9 cellular contexts compared by ENCODE assay signal in the genomic region with DNA sequence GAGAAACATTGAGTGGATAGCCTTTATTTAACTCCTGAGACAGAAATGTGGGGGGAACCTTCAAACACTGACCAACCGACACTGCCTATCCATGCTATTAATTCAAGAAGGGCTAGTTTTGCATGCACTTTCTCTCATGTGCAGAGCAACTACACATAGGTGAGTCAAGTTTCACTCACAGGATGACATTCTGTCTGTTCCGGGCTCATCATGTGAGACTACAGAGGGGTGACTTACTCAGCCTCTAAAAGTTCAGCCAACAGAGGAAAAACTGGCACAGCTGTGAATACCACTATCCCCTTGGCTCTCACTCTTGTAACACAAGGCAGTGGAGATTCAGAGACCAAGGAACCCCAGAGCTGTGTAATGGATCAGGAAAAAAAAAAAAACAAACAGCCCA. TPM values are rescaled to one million over a fixed set of nuclear protein-coding genes. Genes with fewer than 3 reads are reported as not detected.
DNase-seq lines count a peak whose midpoint lies in the region; ATAC-seq and TF ChIP-seq lines count a peak whose summit lies in the region.
"Had no signal": no experiment of that assay in that cellular context is flagged by ENCODE, and none has a peak within 500 bp of the region (broad histone marks: within the 10 kb centered on the region; RNA-seq: fewer than 3 reads in every experiment).

No MANE protein-coding gene starts in this region.

- H4K20me1 ChIP-seq in fibroblast of lung (ENCODE audit: control insufficient read depth, extremely low read depth, insufficient read depth, low read length) = no peaks in the 10 kb centered on the region
- no peaks in the 10 kb centered on the region for H4K20me1 ChIP-seq in GM23338 (replicated peaks; ENCODE audit: insufficient read depth)

- no peak overlapping the region for H3K4me3 ChIP-seq in fibroblast of lung (replicated peaks in 1 of 4; ENCODE audit: control extremely low read depth in 1 of 4, insufficient read depth in 1 of 4, low read depth in 3 of 4, low read length in 4 of 4)
- H3K4me3 ChIP-seq in GM23338 = no peak overlapping the region
- no peak overlapping the region for H3K4me3 ChIP-seq in effector memory CD4-positive, alpha-beta T cell (ENCODE audit: insufficient read depth, low read depth, low read length, poor library complexity, severe bottlenecking)

- H3K4me1 Mint-ChIP-seq in GM23338 = peaks cover 39% of the 10 kb centered on the region

- H3K27me3 Mint-ChIP-seq in GM23338 (ENCODE audit: insufficient read depth, low read depth, poor library complexity) = no peaks in the 10 kb centered on the region

- peaks cover 5% of the 10 kb centered on the region; the same call in 1 of the 2 replicates for H3F3A ChIP-seq in GM23338 (replicated peaks; ENCODE audit: low read depth)

- TF ChIP-seq CTCF in fibroblast of lung (conservative IDR thresholded peaks at IDR 0.05 in 1 of 2, IDR thresholded peaks at IDR 0.05 in 1 of 2; ENCODE audit: low read depth in 1 of 2, low read length in 2 of 2) (no peak), GM23338 (conservative IDR thresholded peaks at IDR 0.05; ENCODE audit: low read depth in 2 of 2) (no peak)

- H3K27ac Mint-ChIP-seq in GM23338 = no peak overlapping the region

- H3K4me1 ChIP-seq in fibroblast of lung (ENCODE audit: control insufficient read depth, extremely low read depth, insufficient read depth, low read length) (peaks cover 6% of the 10 kb centered on the region), GM23338 (ENCODE audit: insufficient read depth) (peaks cover 23% of the 10 kb centered on the region)
- no peaks in the 10 kb centered on the region for H3K4me1 ChIP-seq in effector memory CD4-positive, alpha-beta T cell (ENCODE audit: control insufficient read depth, insufficient read depth, low read length, poor library complexity, severe bottlenecking)

- H3K9ac ChIP-seq in fibroblast of lung (ENCODE audit: insufficient read depth, low read length) = no peak overlapping the region

- DNase-seq in AG20443 (ENCODE audit: low spot score) = peak; percentile 35
- peak; percentile 54 for DNase-seq in M059J (ENCODE audit: low read depth)
- peak; percentile 2 to 70 for DNase-seq in fibroblast of lung (ENCODE audit: low read depth in 2 of 2)
- DNase-seq in GM23338 (ENCODE audit: low spot score) = no peak
- DNase-seq in effector memory CD4-positive, alpha-beta T cell = no peak
- DNase-seq: NCI-H1436 had no signal

- ATAC-seq in GM21619 (IDR thresholded peaks at IDR 0.05; ENCODE audit: unreplicated experiment) (peak; percentile 77), HG03045 (IDR thresholded peaks at IDR 0.05; ENCODE audit: unreplicated experiment) (no peak), GM19328 (IDR thresholded peaks at IDR 0.05; ENCODE audit: unreplicated experiment) (no peak), GM23338 (no peak)

- H3K4me2 ChIP-seq in fibroblast of lung (ENCODE audit: extremely low read depth, insufficient read depth, low read length) = no peak overlapping the region
- no peak overlapping the region for H3K4me2 ChIP-seq in GM23338

- H3K79me2 ChIP-seq in fibroblast of lung (ENCODE audit: control insufficient read depth, insufficient read depth, low read length) (no peaks in the 10 kb centered on the region), GM23338 (replicated peaks; ENCODE audit: insufficient read depth) (no peaks in the 10 kb centered on the region)

- H3K27me3 ChIP-seq in fibroblast of lung (ENCODE audit: control insufficient read depth, insufficient read depth, low read length) = no peaks in the 10 kb centered on the region
- no peaks in the 10 kb centered on the region for H3K27me3 ChIP-seq in GM23338 (ENCODE audit: insufficient read depth)
- no peaks in the 10 kb centered on the region for H3K27me3 ChIP-seq in effector memory CD4-positive, alpha-beta T cell (replicated peaks; ENCODE audit: control insufficient read depth, insufficient read depth, low read length, poor library complexity, severe bottlenecking)

- no peaks in the 10 kb centered on the region for H3K9me2 ChIP-seq in GM23338 (ENCODE audit: insufficient read depth)

- H3K4me3 Mint-ChIP-seq in GM23338 = no peak overlapping the region

- no peaks in the 10 kb centered on the region for H3K9me3 Mint-ChIP-seq in GM23338

- H3K27ac ChIP-seq in fibroblast of lung (ENCODE audit: insufficient read depth, low read length) (no peak overlapping the region), GM23338 (ENCODE audit: low read depth) (no peak overlapping the region)
- H3K27ac ChIP-seq in effector memory CD4-positive, alpha-beta T cell (ENCODE audit: insufficient read depth, low read length, poor library complexity, severe bottlenecking) = no peak overlapping the region

- no peaks in the 10 kb centered on the region for H3K36me3 Mint-ChIP-seq in GM23338 (ENCODE audit: low read depth)

- H2AFZ ChIP-seq in fibroblast of lung (ENCODE audit: low read length) (no peak overlapping the region), GM23338 (no peak overlapping the region)

- H3K9me3 ChIP-seq in fibroblast of lung (ENCODE audit: control insufficient read depth, insufficient read depth, low read depth, low read length) = no peaks in the 10 kb centered on the region
- no peaks in the 10 kb centered on the region for H3K9me3 ChIP-seq in effector memory CD4-positive, alpha-beta T cell (ENCODE audit: control insufficient read depth, low read length)

- no peaks in the 10 kb centered on the region for H3K36me3 ChIP-seq in fibroblast of lung (ENCODE audit: control insufficient read depth, insufficient read depth, low read length)
- H3K36me3 ChIP-seq in GM23338 (ENCODE audit: insufficient read depth) = no peaks in the 10 kb centered on the region
- no peaks in the 10 kb centered on the region for H3K36me3 ChIP-seq in effector memory CD4-positive, alpha-beta T cell (ENCODE audit: control insufficient read depth, insufficient read depth, low read length)

TF ChIP-seq in GM23338, 12 proteins besides CTCF, POLR2A, EP300 and RAD21 (continues in another document):
- TF ChIP-seq, protein P1, sequence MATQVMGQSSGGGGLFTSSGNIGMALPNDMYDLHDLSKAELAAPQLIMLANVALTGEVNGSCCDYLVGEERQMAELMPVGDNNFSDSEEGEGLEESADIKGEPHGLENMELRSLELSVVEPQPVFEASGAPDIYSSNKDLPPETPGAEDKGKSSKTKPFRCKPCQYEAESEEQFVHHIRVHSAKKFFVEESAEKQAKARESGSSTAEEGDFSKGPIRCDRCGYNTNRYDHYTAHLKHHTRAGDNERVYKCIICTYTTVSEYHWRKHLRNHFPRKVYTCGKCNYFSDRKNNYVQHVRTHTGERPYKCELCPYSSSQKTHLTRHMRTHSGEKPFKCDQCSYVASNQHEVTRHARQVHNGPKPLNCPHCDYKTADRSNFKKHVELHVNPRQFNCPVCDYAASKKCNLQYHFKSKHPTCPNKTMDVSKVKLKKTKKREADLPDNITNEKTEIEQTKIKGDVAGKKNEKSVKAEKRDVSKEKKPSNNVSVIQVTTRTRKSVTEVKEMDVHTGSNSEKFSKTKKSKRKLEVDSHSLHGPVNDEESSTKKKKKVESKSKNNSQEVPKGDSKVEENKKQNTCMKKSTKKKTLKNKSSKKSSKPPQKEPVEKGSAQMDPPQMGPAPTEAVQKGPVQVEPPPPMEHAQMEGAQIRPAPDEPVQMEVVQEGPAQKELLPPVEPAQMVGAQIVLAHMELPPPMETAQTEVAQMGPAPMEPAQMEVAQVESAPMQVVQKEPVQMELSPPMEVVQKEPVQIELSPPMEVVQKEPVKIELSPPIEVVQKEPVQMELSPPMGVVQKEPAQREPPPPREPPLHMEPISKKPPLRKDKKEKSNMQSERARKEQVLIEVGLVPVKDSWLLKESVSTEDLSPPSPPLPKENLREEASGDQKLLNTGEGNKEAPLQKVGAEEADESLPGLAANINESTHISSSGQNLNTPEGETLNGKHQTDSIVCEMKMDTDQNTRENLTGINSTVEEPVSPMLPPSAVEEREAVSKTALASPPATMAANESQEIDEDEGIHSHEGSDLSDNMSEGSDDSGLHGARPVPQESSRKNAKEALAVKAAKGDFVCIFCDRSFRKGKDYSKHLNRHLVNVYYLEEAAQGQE (IDR thresholded peaks at IDR 0.05; ENCODE audit: unreplicated experiment) = no peak
- TF ChIP-seq ZNF114 (CRISPR knock-in tag; IDR thresholded peaks at IDR 0.05) (no peak), POLR2AphosphoS5 (IDR thresholded peaks at IDR 0.05; ENCODE audit: low read depth) (no peak), ZNF331 (CRISPR knock-in tag; IDR thresholded peaks at IDR 0.05; ENCODE audit: low read depth) (no peak), EZH2 (IDR thresholded peaks at IDR 0.05; ENCODE audit: low read depth, unreplicated experiment) (no peak), EZH2phosphoT487 (IDR thresholded peaks at IDR 0.05; ENCODE audit: unreplicated experiment) (no peak), JUNB (IDR thresholded peaks at IDR 0.05; ENCODE audit: unreplicated experiment) (no peak), STAT1 (IDR thresholded peaks at IDR 0.05; ENCODE audit: unreplicated experiment) (no peak), NANOG (IDR thresholded peaks at IDR 0.05; ENCODE audit: borderline replicate concordance) (no peak)
- TF ChIP-seq, protein P2, sequence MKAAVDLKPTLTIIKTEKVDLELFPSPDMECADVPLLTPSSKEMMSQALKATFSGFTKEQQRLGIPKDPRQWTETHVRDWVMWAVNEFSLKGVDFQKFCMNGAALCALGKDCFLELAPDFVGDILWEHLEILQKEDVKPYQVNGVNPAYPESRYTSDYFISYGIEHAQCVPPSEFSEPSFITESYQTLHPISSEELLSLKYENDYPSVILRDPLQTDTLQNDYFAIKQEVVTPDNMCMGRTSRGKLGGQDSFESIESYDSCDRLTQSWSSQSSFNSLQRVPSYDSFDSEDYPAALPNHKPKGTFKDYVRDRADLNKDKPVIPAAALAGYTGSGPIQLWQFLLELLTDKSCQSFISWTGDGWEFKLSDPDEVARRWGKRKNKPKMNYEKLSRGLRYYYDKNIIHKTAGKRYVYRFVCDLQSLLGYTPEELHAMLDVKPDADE (IDR thresholded peaks at IDR 0.05) = no peak

RNA-seq across cellular contexts. Expression of a gene that starts 13.3 kb away (rescaled TPM):
- 0.02 TPM in 1 of 2 replicates, not detected in the other for total RNA-seq in M059J (2014; rRNA removed; shearing (Covaris generic))
- not detected in 2 replicates for total RNA-seq in fibroblast of lung
- polyA plus RNA-seq in fibroblast of lung (0.03 TPM in 1 of 2 replicates, not detected in the other), GM23338 (2016; fragmentation: Nextera tagmentation; extraction: Ambion mirVana) (not detected in 2 replicates)
- polyA plus RNA-seq in fibroblast of lung (2012) = not detected in 2 replicates
- polyA minus RNA-seq in fibroblast of lung (ENCODE audit: low replicate concordance) = not detected in 2 replicates
- not detected in 2 replicates for total RNA-seq in GM23338 (2014; rRNA removed; shearing (Covaris generic))

RNA-seq across cellular contexts. Expression of a gene that starts 52.9 kb away (rescaled TPM):
- total RNA-seq in M059J (2014; rRNA removed; shearing (Covaris generic)) = 8.0 and 11.0 TPM in 2 replicates
- 4.6 and 6.3 TPM in 2 replicates for total RNA-seq in fibroblast of lung
- 1.8 and 2.0 TPM in 2 replicates for polyA plus RNA-seq in fibroblast of lung
- polyA plus RNA-seq in fibroblast of lung (2012) = 2.3 TPM in 2 replicates
- 1.0 TPM in 1 of 2 replicates, not detected in the other for polyA minus RNA-seq in fibroblast of lung (ENCODE audit: low replicate concordance)
- total RNA-seq in GM23338 (2014; rRNA removed; shearing (Covaris generic)) = 30.8 and 48.6 TPM in 2 replicates
- polyA plus RNA-seq in GM23338 (2016; fragmentation: Nextera tagmentation; extraction: Ambion mirVana) = 42.8 and 48.6 TPM in 2 replicates

Comparison
In these comparisons a context has a peak if more than half of its experiments do, and no peak if none do; other contexts are left out.
1. DNase-seq: peak in AG20443 (single experiment), M059J (single experiment) and fibroblast of lung (2 of 2); none in GM23338 (single experiment) and effector memory CD4-positive, alpha-beta T cell (0 of 3).